19 cellular contexts compared by ENCODE assay signal in genomic region chr1:21663951-21664805, GRCh38. TPM values are rescaled to one million over a fixed set of nuclear protein-coding genes. Genes with fewer than 3 reads are reported as not detected.
DNase-seq lines count a peak whose midpoint lies in the region; ATAC-seq, FAIRE-seq and TF ChIP-seq lines count a peak whose summit lies in the region.
"Had no signal": no experiment of that assay in that cellular context is flagged by ENCODE, and none has a peak within 500 bp of the region (broad histone marks: within the 10 kb centered on the region; RNA-seq: fewer than 3 reads in every experiment).

No MANE protein-coding gene starts in this region.

- peaks cover 4% of the 10 kb centered on the region for H4K20me1 ChIP-seq in smooth muscle cell (ENCODE audit: low read depth)

- H3K4me1 ChIP-seq in kidney (ENCODE audit: control insufficient read depth in 1 of 2, insufficient read depth in 1 of 2, low read depth in 1 of 2, low read length in 2 of 2) (peaks cover 0 to 5% of the 10 kb centered on the region in 2 donors), smooth muscle cell (ENCODE audit: low read depth) (peaks cover 6% of the 10 kb centered on the region)

- no peaks in the 10 kb centered on the region for H3K36me3 Mint-ChIP-seq in WTC11
- H3K36me3 Mint-ChIP-seq: activated CD4-positive, alpha-beta memory T cell treated with anti-CD3 and anti-CD28 coated beads for 36 hours had no signal

- FAIRE-seq in kidney (lab: Jason Lieb, UNC) = no peak
- FAIRE-seq: colon, GM18507 had no signal

- H3K27ac Mint-ChIP-seq in stimulated activated naive CD8-positive, alpha-beta T cell treated with anti-CD3 and anti-CD28 coated beads, Interleukin-15, amount 100 ng/mL, for 72 hours = peak overlapping the region in 1 of 2 donors; percentile 23
- no peak overlapping the region for H3K27ac Mint-ChIP-seq in WTC11
- H3K27ac Mint-ChIP-seq: activated CD4-positive, alpha-beta memory T cell treated with anti-CD3 and anti-CD28 coated beads for 36 hours had no signal

- no peaks in the 10 kb centered on the region for H3K9me3 Mint-ChIP-seq in stimulated activated naive CD8-positive, alpha-beta T cell treated with anti-CD3 and anti-CD28 coated beads, Interleukin-15, amount 100 ng/mL, for 72 hours
- H3K9me3 Mint-ChIP-seq in WTC11 = no peaks in the 10 kb centered on the region
- H3K9me3 Mint-ChIP-seq: activated CD4-positive, alpha-beta memory T cell treated with anti-CD3 and anti-CD28 coated beads for 36 hours had no signal

- no peak overlapping the region for H3K27ac ChIP-seq in kidney (ENCODE audit: low read depth in 2 of 2, low read length in 2 of 2)
- no peak overlapping the region for H3K27ac ChIP-seq in smooth muscle cell (ENCODE audit: low read depth)
- H3K27ac ChIP-seq: SK-N-MC, testis had no signal

- CTCF ChIA-PET in WTC11 (lab: Charles Lee) = interaction anchor here (0.6 to 1.5 kb wide), 3 partner anchors 9 to 359 kb away, joined by 3 to 4 read pairs (median 4); no protein-coding TSS in a partner anchor

- H3K9ac ChIP-seq in kidney (ENCODE audit: low read length in 2 of 2) (no peak overlapping the region), smooth muscle cell (ENCODE audit: low read depth) (no peak overlapping the region)

- POLR2A ChIA-PET in WTC11 (lab: Charles Lee) = no interaction called here

- TF ChIP-seq CTCF in WTC11 (IDR thresholded peaks at IDR 0.05) (no peak), kidney (IDR thresholded peaks at IDR 0.05; ENCODE audit: borderline replicate concordance, extremely low read depth, insufficient read depth) (no peak), smooth muscle cell (IDR thresholded peaks at IDR 0.05; ENCODE audit: borderline replicate concordance, insufficient read depth, poor library complexity, severe bottlenecking) (no peak)

- no peaks in the 10 kb centered on the region for H3K79me2 ChIP-seq in smooth muscle cell (ENCODE audit: low read depth)

- H3K4me3 ChIP-seq in kidney (ENCODE audit: low read length in 2 of 2) (no peak overlapping the region), smooth muscle cell (no peak overlapping the region)
- H3K4me3 ChIP-seq: SK-N-MC, testis had no signal

- H3K4me3 Mint-ChIP-seq in stimulated activated naive CD8-positive, alpha-beta T cell treated with anti-CD3 and anti-CD28 coated beads, Interleukin-15, amount 100 ng/mL, for 72 hours = peak overlapping the region in 1 of 2 donors; percentile 9
- H3K4me3 Mint-ChIP-seq in WTC11 = no peak overlapping the region
- H3K4me3 Mint-ChIP-seq: activated CD4-positive, alpha-beta memory T cell treated with anti-CD3 and anti-CD28 coated beads for 36 hours had no signal

- H3F3A ChIP-seq in smooth muscle cell (ENCODE audit: low read depth) = no peaks in the 10 kb centered on the region

- ATAC-seq in stimulated activated naive CD8-positive, alpha-beta T cell treated with anti-CD3 and anti-CD28 coated beads, Interleukin-15, Interleukin-2, amounts not matched to agents 100 U/mL and 50 U/mL, for 24 hours = no peak
- no peak for ATAC-seq in stimulated activated naive CD8-positive, alpha-beta T cell treated with anti-CD3 and anti-CD28 coated beads, Interleukin-15, amount 100 ng/mL, for 72 hours
- peak; percentile 12; the same call in 1 of the 2 replicates for ATAC-seq in WTC11
- ATAC-seq: HCT116, PC-3 had no signal

- 80% methylated on average over 16 of the region's 16 CpGs for WGBS in smooth muscle cell (ENCODE audit: low lambda C conversion rate)

- H3K27me3 ChIP-seq in smooth muscle cell (ENCODE audit: low read depth) = peaks cover 24% of the 10 kb centered on the region
- H3K27me3 ChIP-seq: testis had no signal

- H3K36me3 ChIP-seq in kidney (ENCODE audit: control insufficient read depth in 1 of 2, insufficient read depth in 2 of 2, low read length in 2 of 2) (no peaks in the 10 kb centered on the region), smooth muscle cell (ENCODE audit: low read depth) (no peaks in the 10 kb centered on the region)

- H3K4me1 Mint-ChIP-seq in stimulated activated naive CD8-positive, alpha-beta T cell treated with anti-CD3 and anti-CD28 coated beads, Interleukin-15, amount 100 ng/mL, for 72 hours = peaks cover 53% of the 10 kb centered on the region
- peaks cover 15% of the 10 kb centered on the region for H3K4me1 Mint-ChIP-seq in WTC11

- intact Hi-C loops in kidney (cut with DNase I) = no loop called here

- H2AFZ ChIP-seq in smooth muscle cell (ENCODE audit: low read depth) = no peak overlapping the region

- H3K27me3 Mint-ChIP-seq in stimulated activated naive CD8-positive, alpha-beta T cell treated with anti-CD3 and anti-CD28 coated beads, Interleukin-15, amount 100 ng/mL, for 72 hours = peaks cover 91% of the 10 kb centered on the region
- peaks cover 40% of the 10 kb centered on the region for H3K27me3 Mint-ChIP-seq in WTC11 (ENCODE audit: low read depth)

- peak; percentile 2 for DNase-seq in stimulated activated naive CD8-positive, alpha-beta T cell treated with anti-CD3 and anti-CD28 coated beads, Interleukin-15, Interleukin-2, amounts not matched to agents 100 U/mL and 50 U/mL, for 24 hours
- no peak for DNase-seq in stimulated activated naive CD8-positive, alpha-beta T cell treated with anti-CD3 and anti-CD28 coated beads, Interleukin-15, amount 100 ng/mL, for 72 hours
- DNase-seq in WTC11 (ENCODE audit: low spot score) (no peak), kidney (peak; percentile 35), NCI-H524 treated with DMSO at 0.1 percent for 48 hours (lab: John Stamatoyannopoulos, UW) (no peak), AG20443 (ENCODE audit: low spot score) (no peak), amygdala (lab: John Stamatoyannopoulos, UW) (no peak), smooth muscle cell (lab: John Stamatoyannopoulos, UW; ENCODE audit: unreplicated experiment) (no peak)
- DNase-seq: activated CD4-positive, alpha-beta memory T cell treated with anti-CD3 and anti-CD28 coated beads for 36 hours; amniotic stem cell; NCI-H2029; NCI-H510A treated with DMSO at 0.1 percent for 48 hours; PC-3; stimulated activated CD4-positive, alpha-beta T cell treated with anti-CD3 and anti-CD28 coated beads, Interleukin-1b, Interleukin-23, amount 100 ng/mL, for 48 hours; testis had no signal

- no peaks in the 10 kb centered on the region for H3K9me3 ChIP-seq in kidney (ENCODE audit: control insufficient read depth in 1 of 2, low read length in 2 of 2)
- no peaks in the 10 kb centered on the region for H3K9me3 ChIP-seq in smooth muscle cell (replicated peaks; ENCODE audit: low read depth)
- H3K9me3 ChIP-seq: testis had no signal

- no peak overlapping the region for H3K4me2 ChIP-seq in smooth muscle cell

TF ChIP-seq in WTC11, 78 proteins besides CTCF, POLR2A, EP300 and RAD21 (continues in another document):
- TF ChIP-seq AFF4 (CRISPR knock-in tag; IDR thresholded peaks at IDR 0.05; ENCODE audit: borderline replicate concordance) (no peak), RORB (CRISPR knock-in tag; IDR thresholded peaks at IDR 0.05) (no peak), SOX15 (CRISPR knock-in tag; IDR thresholded peaks at IDR 0.05) (no peak), TCF7 (CRISPR knock-in tag; IDR thresholded peaks at IDR 0.05; ENCODE audit: low read depth) (no peak), NFYB (CRISPR knock-in tag; conservative IDR thresholded peaks at IDR 0.05; ENCODE audit: low read depth) (no peak), ZNF263 (CRISPR knock-in tag; IDR thresholded peaks at IDR 0.05; ENCODE audit: low read depth) (no peak), NR2C2 (CRISPR knock-in tag; IDR thresholded peaks at IDR 0.05) (no peak), SP1 (CRISPR knock-in tag; conservative IDR thresholded peaks at IDR 0.05) (no peak)
- TF ChIP-seq, protein P1, sequence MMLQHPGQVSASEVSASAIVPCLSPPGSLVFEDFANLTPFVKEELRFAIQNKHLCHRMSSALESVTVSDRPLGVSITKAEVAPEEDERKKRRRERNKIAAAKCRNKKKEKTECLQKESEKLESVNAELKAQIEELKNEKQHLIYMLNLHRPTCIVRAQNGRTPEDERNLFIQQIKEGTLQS (CRISPR knock-in tag; conservative IDR thresholded peaks at IDR 0.05) = no peak

RNA-seq across cellular contexts. Expression of gene RAP1GAP, which starts 5.0 kb away (rescaled TPM):
- total RNA-seq in WTC11 (2021) = 7.6 to 9.9 TPM (median 9.7 TPM) in 3 replicates
- total RNA-seq in kidney = 39.2 TPM
- polyA plus RNA-seq in kidney (ENCODE audit: insufficient read depth, low read depth, low replicate concordance) = 200 TPM
- 0.99 and 3.0 TPM in 2 replicates for total RNA-seq in smooth muscle cell
- 3.9 and 4.1 TPM in 2 replicates for polyA plus RNA-seq in smooth muscle cell

Comparison
In these comparisons a context has a peak if more than half of its experiments do, and no peak if none do; other contexts are left out.
1. DNase-seq: peak in stimulated activated naive CD8-positive, alpha-beta T cell treated with anti-CD3 and anti-CD28 coated beads, Interleukin-15, Interleukin-2, amounts not matched to agents 100 U/mL and 50 U/mL, for 24 hours (single experiment) and kidney (single experiment); none in stimulated activated naive CD8-positive, alpha-beta T cell treated with anti-CD3 and anti-CD28 coated beads, Interleukin-15, amount 100 ng/mL, for 72 hours (0 of 2), WTC11 (single experiment), NCI-H524 treated with DMSO at 0.1 percent for 48 hours (single experiment), AG20443 (single experiment), amygdala (0 of 56) and smooth muscle cell (single experiment).